16 cellular contexts compared by ENCODE assay signal in genomic region chr12:101885912-101886561, GRCh38. TPM values are rescaled to one million over a fixed set of nuclear protein-coding genes. Genes with fewer than 3 reads are reported as not detected.
A peak's percentile ranks its signal among the peaks of the same experiment; 100 is the strongest.
DNase-seq lines count a peak whose midpoint lies in the region; ATAC-seq and TF ChIP-seq lines count a peak whose summit lies in the region.
"Had no signal": no experiment of that assay in that cellular context is flagged by ENCODE, and none has a peak within 500 bp of the region (broad histone marks: within the 10 kb centered on the region; RNA-seq: fewer than 3 reads in every experiment).

No MANE protein-coding gene starts in this region.

- ATAC-seq in GM19372 (IDR thresholded peaks at IDR 0.05; ENCODE audit: low read depth, unreplicated experiment) = peak; percentile 53
- peak; percentile 52 for ATAC-seq in HG02642 (IDR thresholded peaks at IDR 0.05; ENCODE audit: poor library complexity, unreplicated experiment)
- ATAC-seq in HG03378 (IDR thresholded peaks at IDR 0.05; ENCODE audit: unreplicated experiment) = peak; percentile 69
- no peak for ATAC-seq in GM18867 (IDR thresholded peaks at IDR 0.05; ENCODE audit: unreplicated experiment)
- no peak for ATAC-seq in activated T-cell treated with anti-CD3 and anti-CD28 coated beads, Interleukin-2, amount 50 U/mL, for 4 hours
- ATAC-seq: activated CD4-positive, alpha-beta T cell treated with anti-CD3 and anti-CD28 coated beads for 36 hours; lower lobe of right lung; naive thymus-derived CD4-positive, alpha-beta T cell had no signal

- no peak overlapping the region for H3K4me3 Mint-ChIP-seq in activated T-cell treated with anti-CD3 and anti-CD28 coated beads, Interleukin-2, amount 50 U/mL, for 4 hours
- H3K4me3 Mint-ChIP-seq: activated CD4-positive, alpha-beta T cell treated with anti-CD3 and anti-CD28 coated beads for 36 hours; activated naive CD4-positive, alpha-beta T cell treated with anti-CD3 and anti-CD28 coated beads, Interleukin-2, amount 50 U/mL, for 24 hours; naive thymus-derived CD4-positive, alpha-beta T cell had no signal

- H3K36me3 ChIP-seq in stomach = no peaks in the 10 kb centered on the region
- H3K36me3 ChIP-seq: lower lobe of right lung had no signal

- peaks cover 4% of the 10 kb centered on the region for H3K36me3 Mint-ChIP-seq in activated T-cell treated with anti-CD3 and anti-CD28 coated beads, Interleukin-2, amount 50 U/mL, for 4 hours (ENCODE audit: insufficient read depth)
- H3K36me3 Mint-ChIP-seq: activated naive CD4-positive, alpha-beta T cell treated with anti-CD3 and anti-CD28 coated beads, Interleukin-2, amount 50 U/mL, for 24 hours had no signal

- TF ChIP-seq EP300 in stomach (IDR thresholded peaks at IDR 0.05) = no peak

- H3K27me3 ChIP-seq in stomach = no peaks in the 10 kb centered on the region

- peaks cover 4% of the 10 kb centered on the region for H3K4me1 Mint-ChIP-seq in activated T-cell treated with anti-CD3 and anti-CD28 coated beads, Interleukin-2, amount 50 U/mL, for 4 hours (ENCODE audit: low read depth)
- H3K4me1 Mint-ChIP-seq: activated naive CD4-positive, alpha-beta T cell treated with anti-CD3 and anti-CD28 coated beads, Interleukin-2, amount 50 U/mL, for 24 hours had no signal

- H3K27me3 Mint-ChIP-seq in activated T-cell treated with anti-CD3 and anti-CD28 coated beads, Interleukin-2, amount 50 U/mL, for 4 hours (ENCODE audit: low read depth) = no peaks in the 10 kb centered on the region
- H3K27me3 Mint-ChIP-seq: activated CD4-positive, alpha-beta T cell treated with anti-CD3 and anti-CD28 coated beads for 36 hours; activated naive CD4-positive, alpha-beta T cell treated with anti-CD3 and anti-CD28 coated beads, Interleukin-2, amount 50 U/mL, for 24 hours; naive thymus-derived CD4-positive, alpha-beta T cell had no signal

- peaks cover 8 to 88% (median 31%) of the 10 kb centered on the region in 4 donors for H3K4me1 ChIP-seq in stomach

- peak overlapping the region in 3 of 5 donors; percentile 63 to 85 (median 74) for H3K27ac ChIP-seq in stomach
- H3K27ac ChIP-seq: lower lobe of right lung had no signal

- H3K4me3 ChIP-seq in stomach = no peak overlapping the region
- H3K4me3 ChIP-seq: lower lobe of right lung had no signal

- no peaks in the 10 kb centered on the region for H3K9me3 Mint-ChIP-seq in activated T-cell treated with anti-CD3 and anti-CD28 coated beads, Interleukin-2, amount 50 U/mL, for 4 hours
- H3K9me3 Mint-ChIP-seq: activated naive CD4-positive, alpha-beta T cell treated with anti-CD3 and anti-CD28 coated beads, Interleukin-2, amount 50 U/mL, for 24 hours had no signal

- TF ChIP-seq CTCF in stomach (IDR thresholded peaks at IDR 0.05) = no peak

- no peaks in the 10 kb centered on the region for H3K9me3 ChIP-seq in stomach
- H3K9me3 ChIP-seq: lower lobe of right lung had no signal

- intact Hi-C loops in stomach (cut with DNase I; ENCODE audit: low total_unique reads) = no loop called here

- DNase-seq in stomach (no peak), NCI-H187 treated with DMSO at 0.1 percent for 48 hours (lab: John Stamatoyannopoulos, UW) (no peak), foreskin melanocyte (no peak)
- DNase-seq in activated T-cell treated with anti-CD3 and anti-CD28 coated beads, Interleukin-2, amount 50 U/mL, for 4 hours = no peak
- DNase-seq: activated CD4-positive, alpha-beta T cell treated with anti-CD3 and anti-CD28 coated beads for 36 hours; C1 segment of cervical spinal cord; lower lobe of right lung; MM.1S; naive thymus-derived CD4-positive, alpha-beta T cell; NK-92 treated with Interleukin-12 subunit alpha and Interleukin-12 subunit beta, amount 100 ng/mL, for 24 hours; stimulated activated CD4-positive, alpha-beta T cell treated with anti-CD3 and anti-CD28 coated beads, Interleukin-2, amount 100 ng/mL, for 24 hours had no signal

- 41 to 54% (median 44%) methylated on average over 4 of the region's 4 CpGs for WGBS in stomach, 5 donors

- no peak for TF ChIP-seq POLR2A in stomach (IDR thresholded peaks at IDR 0.05)

RNA-seq across cellular contexts. Expression of gene DRAM1, which starts 8.7 kb away (rescaled TPM):
- total RNA-seq in stomach = 10 to 100 TPM in 3 of 5 donors, 1 to 10 TPM in 1, under 1 TPM in 1; 0.89 to 71.8 (median 16.5) TPM
- 10 to 100 TPM in 2 of 3 donors, 1 to 10 TPM in 1; 8.2 to 16.3 (median 10.8) TPM for polyA plus RNA-seq in stomach
- 1 to 10 TPM; 1.7 to 3.4 (median 3.1) TPM for total RNA-seq in activated T-cell treated with anti-CD3 and anti-CD28 coated beads, Interleukin-2, amount 50 U/mL, for 4 hours

RNA-seq across cellular contexts. Expression of gene GNPTAB, which starts 55.3 kb away (rescaled TPM):
- total RNA-seq in stomach = 10 to 100 TPM; 15.8 to 63.2 (median 42.0) TPM
- 10 to 100 TPM in 2 of 3 donors, 1 to 10 TPM in 1; 8.9 to 12.6 (median 11.5) TPM for polyA plus RNA-seq in stomach
- 10 to 100 TPM; 25.3 to 31.9 (median 29.6) TPM for total RNA-seq in activated T-cell treated with anti-CD3 and anti-CD28 coated beads, Interleukin-2, amount 50 U/mL, for 4 hours

Comparison
In these comparisons a context has a peak if more than half of its experiments do, and no peak if none do; other contexts are left out.
1. ATAC-seq: peak in GM19372 (single experiment), HG02642 (single experiment) and HG03378 (single experiment); none in GM18867 (single experiment) and activated T-cell treated with anti-CD3 and anti-CD28 coated beads, Interleukin-2, amount 50 U/mL, for 4 hours (0 of 2).